Comparison of ENCODE assay signal across 1 cellular context in genomic region chr1:67700220-67700619, GRCh38.
TF ChIP-seq lines count a peak whose summit lies in the region.

No MANE protein-coding gene starts in this region.

TF ChIP-seq in A549, 52 proteins besides CTCF, POLR2A, EP300 and RAD21 (continued from another document):
- no peak for TF ChIP-seq RCOR1 (IDR thresholded peaks at IDR 0.05; ENCODE audit: low read depth, low read length)
